In genomic region chr14:65852689-65853088, GRCh38 we compare ENCODE assay signal across 28 cellular contexts.
"Had no signal": no experiment of that assay in that cellular context is flagged by ENCODE, and none has a peak within 500 bp of the region (broad histone marks: within the 10 kb centered on the region; RNA-seq: fewer than 3 reads in every experiment).

No MANE protein-coding gene starts in this region.

- H3K9me3 Mint-ChIP-seq: activated naive CD4-positive, alpha-beta T cell treated with anti-CD3 and anti-CD28 coated beads, Interleukin-2, amount 50 U/mL, for 24 hours had no signal

- H3K27ac ChIP-seq: brain microvascular endothelial cell, PC-9, RWPE1, WERI-Rb-1 had no signal

- ATAC-seq: activated CD8-positive, alpha-beta memory T cell treated with anti-CD3 and anti-CD28 coated beads, Interleukin-2, amount 10 ng/mL, durations not matched to agents 7 days and 5 days; Right ventricle myocardium inferior; SK-N-SH treated with all-trans-retinoic acid at 6 μM for 48 hours; T-cell had no signal

- H3K27me3 Mint-ChIP-seq: activated CD8-positive, alpha-beta memory T cell treated with anti-CD3 and anti-CD28 coated beads, Interleukin-2, amount 10 ng/mL, durations not matched to agents 7 days and 5 days; activated naive CD4-positive, alpha-beta T cell treated with anti-CD3 and anti-CD28 coated beads, Interleukin-2, amount 50 U/mL, for 24 hours; T-cell had no signal

- H3K4me3 ChIP-seq: PC-9 had no signal

- DNase-seq: activated CD4-positive, alpha-beta T cell treated with anti-CD3 and anti-CD28 coated beads for 1 hour; activated CD4-positive, alpha-beta T cell treated with anti-CD3 and anti-CD28 coated beads for 48 hours; activated CD4-positive, CD25-positive, alpha-beta regulatory T cell; activated CD8-positive, alpha-beta memory T cell treated with anti-CD3 and anti-CD28 coated beads for 24 hours; activated CD8-positive, alpha-beta memory T cell treated with anti-CD3 and anti-CD28 coated beads, Interleukin-2, amount 10 ng/mL, durations not matched to agents 7 days and 5 days; activated CD8-positive, alpha-beta memory T cell treated with anti-CD3 and anti-CD28 coated beads, Interleukin-2, amount 50 U/mL, for 48 hours; activated effector memory CD4-positive, alpha-beta T cell treated with Interleukin-2 at 50 U/mL for 16 hours; activated T-cell treated with anti-CD3 and anti-CD28 coated beads, Interleukin-2, amount 50 U/mL, for 48 hours; anterior cingulate cortex; brain microvascular endothelial cell; KG1; MM.1S; NCI-H1092; NCI-H1436 treated with DMSO at 0.1 percent for 48 hours; NCI-H1694 treated with DMSO at 0.1 percent for 48 hours; NCI-H2029; NCI-H345; NCI-H524 treated with DMSO at 0.1 percent for 48 hours; PC-9; SIG-M5; T-cell; T-helper 2 cell; T-helper 9 cell; WERI-Rb-1 had no signal

- H3K27me3 ChIP-seq: brain microvascular endothelial cell had no signal

- H3K4me3 Mint-ChIP-seq: activated CD8-positive, alpha-beta memory T cell treated with anti-CD3 and anti-CD28 coated beads, Interleukin-2, amount 10 ng/mL, durations not matched to agents 7 days and 5 days; activated naive CD4-positive, alpha-beta T cell treated with anti-CD3 and anti-CD28 coated beads, Interleukin-2, amount 50 U/mL, for 24 hours had no signal

- H3K36me3 ChIP-seq: brain microvascular endothelial cell, WERI-Rb-1 had no signal

- H3K27ac Mint-ChIP-seq: activated naive CD4-positive, alpha-beta T cell treated with anti-CD3 and anti-CD28 coated beads, Interleukin-2, amount 50 U/mL, for 24 hours had no signal
